Comparison of ENCODE assay signal across 8 cellular contexts in genomic region chr1:152398812-152399698, GRCh38. TPM values are rescaled to one million over a fixed set of nuclear protein-coding genes. Genes with fewer than 3 reads are reported as not detected.
DNase-seq lines count a peak whose midpoint lies in the region; ATAC-seq and TF ChIP-seq lines count a peak whose summit lies in the region.

No MANE protein-coding gene starts in this region.

- H3K79me2 ChIP-seq in HCT116 (ENCODE audit: insufficient read depth, low read length): no peaks in the 10 kb centered on the region

- no peak for TF ChIP-seq POLR2A in HCT116 (IDR thresholded peaks at IDR 0.05; ENCODE audit: borderline replicate concordance, extremely low read depth, insufficient read depth, insufficient read length)

- ATAC-seq in HCT116: peak; percentile 95
- ATAC-seq in HG02642 (IDR thresholded peaks at IDR 0.05; ENCODE audit: poor library complexity, unreplicated experiment): no peak
- ATAC-seq in GM18511 (IDR thresholded peaks at IDR 0.05; ENCODE audit: unreplicated experiment): no peak

- H3K27ac ChIP-seq in HCT116 (ENCODE audit: low read depth, low read length) (no peak overlapping the region), SJSA1 (no peak overlapping the region)

- H3K9ac ChIP-seq in HCT116 (ENCODE audit: low read length): no peak overlapping the region

- peak overlapping the region; percentile 47 for H2AFZ ChIP-seq in HCT116 (ENCODE audit: low read depth, low read length, poor library complexity, severe bottlenecking)

- POLR2A ChIA-PET in BJ (lab: Charles Lee) (no interaction called here), HCT116 (lab: Charles Lee) (interaction anchor here (1.1 to 1.2 kb wide), 2 partner anchors 42 to 59 kb away, joined by 5 read pairs; no protein-coding TSS in a partner anchor)

- peak overlapping the region; percentile 47 for H3K4me2 ChIP-seq in HCT116 (ENCODE audit: low read length)

- H3K9me3 ChIP-seq in HCT116 (ENCODE audit: control insufficient read depth in 1 of 2, insufficient read depth in 1 of 2, low read depth in 1 of 2, low read length in 2 of 2) (no peaks in the 10 kb centered on the region), SJSA1 (replicated peaks) (no peaks in the 10 kb centered on the region)

- H3K4me3 ChIP-seq in BJ (ENCODE audit: low read depth, low read length) (no peak overlapping the region), HCT116 (replicated peaks in 1 of 2; ENCODE audit: low read depth in 1 of 2, low read length in 2 of 2) (no peak overlapping the region), SJSA1 (no peak overlapping the region)

- no TSS peak for BruUV-seq in HCT116 (replicated peaks; lab: Mats Ljungman, UMichigan)

- H3K36me3 ChIP-seq in BJ (ENCODE audit: control insufficient read depth, insufficient read depth, low read length): no peaks in the 10 kb centered on the region
- H3K36me3 ChIP-seq in HCT116 (ENCODE audit: control insufficient read depth in 1 of 2, insufficient read depth in 2 of 2, low read length in 2 of 2): no peaks in the 10 kb centered on the region
- H3K36me3 ChIP-seq in SJSA1: no peaks in the 10 kb centered on the region

- H4K20me1 ChIP-seq in HCT116 (ENCODE audit: insufficient read depth): no peaks in the 10 kb centered on the region

- intact Hi-C loops in HCT116 (cut with micrococcal nuclease): loop anchor here (1.0 kb wide), 2 partner anchors 41 to 59 kb away; no protein-coding TSS in a partner anchor

- H3K27me3 ChIP-seq in BJ (ENCODE audit: control insufficient read depth, insufficient read depth, low read length) (no peaks in the 10 kb centered on the region; the same call in 1 of the 2 replicates), HCT116 (ENCODE audit: insufficient read depth, low read length) (peaks cover 25% of the 10 kb centered on the region), SJSA1 (replicated peaks) (peaks cover 7% of the 10 kb centered on the region)

- DNase-seq in BJ (ENCODE audit: low read depth) (no peak), HCT116 (ENCODE audit: low read depth, low spot score) (peak; percentile 63), SJSA1 (ENCODE audit: low read depth in 1 of 2, low spot score in 2 of 2) (peak; percentile 56 to 64), hepatic stellate cell (ENCODE audit: low spot score) (peak; percentile 15), amniotic stem cell (lab: John Stamatoyannopoulos, UW) (no peak)
- DNase-seq in stimulated activated naive CD4-positive, alpha-beta T cell treated with Interleukin-2 at 50 U/mL for 16 hours (lab: John Stamatoyannopoulos, UW): no peak

- TF ChIP-seq RAD21 in HCT116 (IDR thresholded peaks at IDR 0.05; ENCODE audit: low read depth): peak; percentile 65

- H3K9me2 ChIP-seq in HCT116 (ENCODE audit: insufficient read depth): no peaks in the 10 kb centered on the region

- peak; percentile 42 for TF ChIP-seq CTCF in BJ (IDR thresholded peaks at IDR 0.05; ENCODE audit: insufficient read depth, low read depth, low read length)
- peak; percentile 80 to 97 (median 81) for TF ChIP-seq CTCF in HCT116 (IDR thresholded peaks at IDR 0.05 in 2 of 3, conservative IDR thresholded peaks at IDR 0.05 in 1 of 3; ENCODE audit: borderline replicate concordance in 1 of 3, insufficient read depth in 1 of 3, low read depth in 2 of 3, low read length in 2 of 3)

- RAD21 ChIA-PET in HCT116 (lab: Charles Lee; ENCODE audit: low non-redundant PET in 1 of 2, low total read pairs in 2 of 2, uncharacterized antibody in 2 of 2, unreplicated experiment in 2 of 2): interaction anchor here (0.8 to 1.7 kb wide), 6 partner anchors 40 to 59 kb away, joined by 3 to 18 read pairs (median 7); no protein-coding TSS in a partner anchor

- peaks cover 3 to 7% of the 10 kb centered on the region in 2 experiments; a peak in 2 of 4 replicates for H3K4me1 ChIP-seq in HCT116 (ENCODE audit: control insufficient read depth in 1 of 2, insufficient read depth in 2 of 2, low read length in 2 of 2)
- H3K4me1 ChIP-seq in SJSA1 (replicated peaks): peaks cover 6% of the 10 kb centered on the region

- CTCF ChIA-PET in BJ (lab: Yijun Ruan, JAX) (interaction anchor here (0.7 to 4.7 kb wide), 12 partner anchors 10 to 251 kb away, joined by 3 to 38 read pairs (median 6); no protein-coding TSS in a partner anchor), HCT116 (lab: Charles Lee) (interaction anchor here (0.6 to 4.4 kb wide), 28 partner anchors 10 to 351 kb away, joined by 3 to 118 read pairs (median 5); partner anchors contain the start of gene CRNN)

TF ChIP-seq in HCT116, 20 proteins besides CTCF, POLR2A, EP300 and RAD21:
- TF ChIP-seq SP1 (IDR thresholded peaks at IDR 0.05; ENCODE audit: low read depth): no peak
- TF ChIP-seq SIN3A (IDR thresholded peaks at IDR 0.05; ENCODE audit: low read depth): no peak
- no peak for TF ChIP-seq FOSL1 (IDR thresholded peaks at IDR 0.05; ENCODE audit: low read depth)
- TF ChIP-seq ZNF274 (IDR thresholded peaks at IDR 0.05; ENCODE audit: low read depth, low read length): no peak
- TF ChIP-seq ELF1 (IDR thresholded peaks at IDR 0.05; ENCODE audit: borderline replicate concordance, low read depth): no peak
- no peak for TF ChIP-seq ZFX (IDR thresholded peaks at IDR 0.05)
- no peak for TF ChIP-seq MAX (IDR thresholded peaks at IDR 0.05)
- no peak for TF ChIP-seq POLR2AphosphoS5 (IDR thresholded peaks at IDR 0.05; ENCODE audit: low read depth, low read length)
- TF ChIP-seq EZH2 (IDR thresholded peaks at IDR 0.05): no peak
- no peak for TF ChIP-seq ZBTB33 (IDR thresholded peaks at IDR 0.05; ENCODE audit: extremely low read depth, insufficient replicate concordance, low read length)
- no peak for TF ChIP-seq EGR1 (IDR thresholded peaks at IDR 0.05; ENCODE audit: low read depth)
- no peak for TF ChIP-seq JUND (IDR thresholded peaks at IDR 0.05)
- TF ChIP-seq CBX3 (IDR thresholded peaks at IDR 0.05; ENCODE audit: low read depth): 0 out of 2 replicates have a peak, but pooled peaks have one; percentile 40
- peak; percentile 28 for TF ChIP-seq TCF7L2 (IDR thresholded peaks at IDR 0.05; ENCODE audit: borderline replicate concordance, extremely low read depth, insufficient read depth, insufficient read length)
- no peak for TF ChIP-seq EZH2phosphoT487 (IDR thresholded peaks at IDR 0.05; ENCODE audit: borderline replicate concordance)

RNA-seq across cellular contexts. Expression of gene CRNN, which starts 15.0 kb away (rescaled TPM):
- polyA plus RNA-seq in BJ (2011; rRNA removed): not detected in 2 replicates
- polyA minus RNA-seq in BJ (2011; rRNA and poly(A)+ RNA removed): not detected in 2 replicates
- not detected for total RNA-seq in HCT116 (2021; ENCODE audit: unreplicated experiment)
- polyA plus RNA-seq in HCT116 (2012): not detected in 2 replicates
- total RNA-seq in SJSA1 (2014; rRNA removed; shearing (Covaris generic)): 0.16 TPM in 1 of 2 replicates, not detected in the other

RNA-seq across cellular contexts. Expression of gene FLG2, which starts 39.2 kb away (rescaled TPM):
- polyA plus RNA-seq in BJ (2011; rRNA removed): not detected in 2 replicates
- not detected in 2 replicates for polyA minus RNA-seq in BJ (2011; rRNA and poly(A)+ RNA removed)
- not detected for total RNA-seq in HCT116 (2021; ENCODE audit: unreplicated experiment)
- polyA plus RNA-seq in HCT116 (2012): not detected in 2 replicates
- not detected in 2 replicates for total RNA-seq in SJSA1 (2014; rRNA removed; shearing (Covaris generic))

Comparison
In these comparisons a context has a peak if more than half of its experiments do, and no peak if none do; other contexts are left out.
1. DNase-seq: peak in HCT116 (single experiment), SJSA1 (2 of 2) and hepatic stellate cell (single experiment); none in BJ (single experiment), amniotic stem cell (single experiment) and stimulated activated naive CD4-positive, alpha-beta T cell treated with Interleukin-2 at 50 U/mL for 16 hours (single experiment).